12 cellular contexts compared by ENCODE assay signal in genomic region chr3:66423791-66424190, GRCh38.
DNase-seq lines count a peak whose midpoint lies in the region; ATAC-seq and TF ChIP-seq lines count a peak whose summit lies in the region.
"Had no signal": no experiment of that assay in that cellular context is flagged by ENCODE, and none has a peak within 500 bp of the region (broad histone marks: within the 10 kb centered on the region; RNA-seq: fewer than 3 reads in every experiment).

No MANE protein-coding gene starts in this region.

- no peak overlapping the region for H3K4me3 ChIP-seq in foreskin fibroblast (ENCODE audit: low read depth in 1 of 2, low read length in 2 of 2)
- H3K4me3 ChIP-seq: body of pancreas had no signal

- TF ChIP-seq CTCF in foreskin fibroblast (IDR thresholded peaks at IDR 0.05; ENCODE audit: low read depth, low read length): no peak

- peak; percentile 76 for ATAC-seq in stimulated activated effector memory CD8-positive, alpha-beta T cell treated with anti-CD3 and anti-CD28 coated beads, Interleukin-12 subunit alpha, Interleukin-12 subunit beta, amount 100 ng/mL, for 72 hours
- no peak for ATAC-seq in HG02588 (IDR thresholded peaks at IDR 0.05; ENCODE audit: unreplicated experiment)
- ATAC-seq: body of pancreas had no signal

- no peaks in the 10 kb centered on the region for H3K9me3 Mint-ChIP-seq in activated naive CD4-positive, alpha-beta T cell treated with anti-CD3 and anti-CD28 coated beads, Interleukin-2, amount 50 U/mL, for 24 hours
- peaks cover 12% of the 10 kb centered on the region for H3K9me3 Mint-ChIP-seq in stimulated activated effector memory CD8-positive, alpha-beta T cell treated with anti-CD3 and anti-CD28 coated beads, Interleukin-12 subunit alpha, Interleukin-12 subunit beta, amount 100 ng/mL, for 72 hours

- H3K36me3 Mint-ChIP-seq in activated naive CD4-positive, alpha-beta T cell treated with anti-CD3 and anti-CD28 coated beads, Interleukin-2, amount 50 U/mL, for 24 hours: peaks cover 36% of the 10 kb centered on the region
- peaks cover 12% of the 10 kb centered on the region for H3K36me3 Mint-ChIP-seq in stimulated activated effector memory CD8-positive, alpha-beta T cell treated with anti-CD3 and anti-CD28 coated beads, Interleukin-12 subunit alpha, Interleukin-12 subunit beta, amount 100 ng/mL, for 72 hours

- H3K27me3 Mint-ChIP-seq in activated naive CD4-positive, alpha-beta T cell treated with anti-CD3 and anti-CD28 coated beads, Interleukin-2, amount 50 U/mL, for 24 hours: no peaks in the 10 kb centered on the region
- H3K27me3 Mint-ChIP-seq: type B pancreatic cell had no signal

- no peak for DNase-seq in activated naive CD4-positive, alpha-beta T cell (lab: John Stamatoyannopoulos, UW)
- DNase-seq in T1000 (lab: John Stamatoyannopoulos, UW): peak; percentile 20
- peak; percentile 71 to 85 for DNase-seq in foreskin fibroblast
- no peak for DNase-seq in stimulated activated effector memory CD8-positive, alpha-beta T cell treated with anti-CD3 and anti-CD28 coated beads, Interleukin-12 subunit alpha, Interleukin-12 subunit beta, amount 100 ng/mL, for 72 hours (ENCODE audit: low spot score in 2 of 2)
- no peak for DNase-seq in LoVo (ENCODE audit: low spot score)
- no peak for DNase-seq in anterior cingulate cortex (lab: John Stamatoyannopoulos, UW)
- DNase-seq: body of pancreas, NCI-H1105 treated with DMSO at 0.1 percent for 48 hours, NCI-H524 treated with DMSO at 0.1 percent for 48 hours had no signal

- no peak overlapping the region for H3K4me3 Mint-ChIP-seq in activated naive CD4-positive, alpha-beta T cell treated with anti-CD3 and anti-CD28 coated beads, Interleukin-2, amount 50 U/mL, for 24 hours
- H3K4me3 Mint-ChIP-seq in stimulated activated effector memory CD8-positive, alpha-beta T cell treated with anti-CD3 and anti-CD28 coated beads, Interleukin-12 subunit alpha, Interleukin-12 subunit beta, amount 100 ng/mL, for 72 hours: no peak overlapping the region
- H3K4me3 Mint-ChIP-seq: type B pancreatic cell had no signal

- peak overlapping the region; percentile 42 for H3K27ac Mint-ChIP-seq in activated naive CD4-positive, alpha-beta T cell treated with anti-CD3 and anti-CD28 coated beads, Interleukin-2, amount 50 U/mL, for 24 hours
- peak overlapping the region; percentile 43 for H3K27ac Mint-ChIP-seq in stimulated activated effector memory CD8-positive, alpha-beta T cell treated with anti-CD3 and anti-CD28 coated beads, Interleukin-12 subunit alpha, Interleukin-12 subunit beta, amount 100 ng/mL, for 72 hours
- H3K27ac Mint-ChIP-seq: type B pancreatic cell had no signal

- H3K4me1 Mint-ChIP-seq in activated naive CD4-positive, alpha-beta T cell treated with anti-CD3 and anti-CD28 coated beads, Interleukin-2, amount 50 U/mL, for 24 hours: peaks cover 48% of the 10 kb centered on the region
- H3K4me1 Mint-ChIP-seq in stimulated activated effector memory CD8-positive, alpha-beta T cell treated with anti-CD3 and anti-CD28 coated beads, Interleukin-12 subunit alpha, Interleukin-12 subunit beta, amount 100 ng/mL, for 72 hours: peaks cover 67% of the 10 kb centered on the region

Comparison
In these comparisons a context has a peak if more than half of its experiments do, and no peak if none do; other contexts are left out.
1. DNase-seq: peak in T1000 (single experiment) and foreskin fibroblast (2 of 2); none in activated naive CD4-positive, alpha-beta T cell (0 of 4), stimulated activated effector memory CD8-positive, alpha-beta T cell treated with anti-CD3 and anti-CD28 coated beads, Interleukin-12 subunit alpha, Interleukin-12 subunit beta, amount 100 ng/mL, for 72 hours (0 of 2), LoVo (single experiment) and anterior cingulate cortex (0 of 58).